In the genomic region with DNA sequence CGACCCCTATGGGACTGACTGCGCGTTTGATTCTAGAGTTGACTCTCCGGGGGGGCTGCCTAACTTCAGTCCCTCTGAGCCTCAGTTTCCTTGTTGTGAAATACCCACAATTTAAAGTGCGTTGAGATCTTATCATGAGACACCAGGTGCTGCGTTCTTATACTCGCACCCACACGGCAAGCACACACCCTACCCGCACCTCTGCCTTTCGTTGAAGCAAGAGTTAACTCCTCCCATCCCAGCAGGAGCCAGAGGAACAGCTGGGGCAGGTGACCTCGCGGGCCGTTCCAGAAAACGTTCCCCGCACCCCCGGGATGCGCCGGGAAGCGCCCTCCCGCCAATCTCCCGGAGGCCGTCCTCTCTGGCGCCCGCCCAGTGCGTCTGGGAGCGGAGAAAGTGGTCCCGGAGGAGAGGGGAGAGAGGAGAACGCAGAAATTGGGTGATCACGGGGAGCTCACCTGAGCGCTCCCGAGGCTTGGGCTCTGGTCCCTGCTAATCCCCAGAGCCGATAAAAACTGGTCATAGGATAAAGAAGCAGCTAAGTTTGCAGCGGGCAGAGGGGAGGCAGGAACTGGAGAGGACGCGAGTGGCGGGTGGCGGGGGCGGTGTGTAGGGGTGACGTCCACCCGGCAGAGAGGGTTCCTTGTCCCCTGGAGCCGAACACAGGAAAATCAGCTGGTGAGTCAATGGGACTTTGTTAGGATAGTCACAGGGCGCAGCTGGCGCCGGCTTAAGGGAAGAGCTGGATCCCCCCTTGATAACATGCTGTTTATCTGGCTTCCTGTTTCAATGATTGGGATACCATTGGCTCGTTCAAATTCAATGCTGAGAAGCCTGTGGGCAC, we compare ENCODE assay signal across 8 cellular contexts. TPM values are rescaled to one million over a fixed set of nuclear protein-coding genes. Genes with fewer than 3 reads are reported as not detected.
DNase-seq lines count a peak whose midpoint lies in the region; ATAC-seq and TF ChIP-seq lines count a peak whose summit lies in the region.

No MANE protein-coding gene starts in this region.

- H3K36me3 ChIP-seq in esophagus squamous epithelium = no peaks in the 10 kb centered on the region
- no peaks in the 10 kb centered on the region for H3K36me3 ChIP-seq in mucosa of descending colon (ENCODE audit: low read depth)
- H3K36me3 ChIP-seq in urinary bladder (ENCODE audit: insufficient read depth) = no peaks in the 10 kb centered on the region

- H3K27me3 ChIP-seq in esophagus squamous epithelium = peaks cover 0 to 56% (median 6%) of the 10 kb centered on the region in 4 donors

- intact Hi-C loops in CD14-positive monocyte (cut with micrococcal nuclease) (no loop called here), esophagus squamous epithelium (cut with DNase I) (no loop called here), mucosa of descending colon (cut with DNase I, micrococcal nuclease) (no loop called here)

- H3K4me1 ChIP-seq in esophagus squamous epithelium (peaks cover 35 to 93% (median 69%) of the 10 kb centered on the region in 3 donors), mucosa of descending colon (ENCODE audit: low read depth) (peaks cover 16% of the 10 kb centered on the region), urinary bladder (ENCODE audit: insufficient read depth) (no peaks in the 10 kb centered on the region)

- ATAC-seq in T-helper 17 cell (no peak), mucosa of descending colon (peak; percentile 35), HG02610 (IDR thresholded peaks at IDR 0.05; ENCODE audit: unreplicated experiment) (no peak), GM21737 (IDR thresholded peaks at IDR 0.05; ENCODE audit: unreplicated experiment) (no peak)

- H3K9me3 ChIP-seq in T-helper 17 cell (ENCODE audit: control insufficient read depth, low read length, poor library complexity, severe bottlenecking) (no peaks in the 10 kb centered on the region), esophagus squamous epithelium (no peaks in the 10 kb centered on the region), mucosa of descending colon (no peaks in the 10 kb centered on the region)

- peaks cover 0 to 15% (median 0%) of the 10 kb centered on the region in 7 donors for H3K9me3 Mint-ChIP-seq in CD14-positive monocyte

- no peak for DNase-seq in CD14-positive monocyte (ENCODE audit: low spot score)
- DNase-seq in Kasumi-1 (lab: John Stamatoyannopoulos, UW) = peak; percentile 56 to 62
- DNase-seq in T-helper 17 cell = no peak
- DNase-seq in esophagus squamous epithelium (lab: John Stamatoyannopoulos, UW) = no peak
- DNase-seq in mucosa of descending colon = peak in 1 of 3 donors; percentile 61

- no peak for TF ChIP-seq POLR2A in esophagus squamous epithelium (IDR thresholded peaks at IDR 0.05)

- H3K4me1 Mint-ChIP-seq in CD14-positive monocyte (peaks cover 89% of the 10 kb centered on the region), T-helper 17 cell (peaks cover 19% of the 10 kb centered on the region)

- H3K27ac ChIP-seq in esophagus squamous epithelium (peak overlapping the region; percentile 77 to 96 (median 85)), urinary bladder (ENCODE audit: low read depth) (peak overlapping the region; percentile 12)

- H3K4me3 Mint-ChIP-seq in CD14-positive monocyte (peak overlapping the region; percentile 77 to 91), T-helper 17 cell (peak overlapping the region; percentile 84)

- H3K27ac Mint-ChIP-seq in CD14-positive monocyte = peak overlapping the region in 4 of 7 donors; percentile 35 to 78 (median 72)
- H3K27ac Mint-ChIP-seq in T-helper 17 cell = no peak overlapping the region

- H3K36me3 Mint-ChIP-seq in CD14-positive monocyte = peaks cover 0 to 17% of the 10 kb centered on the region in 2 donors
- peaks cover 4% of the 10 kb centered on the region for H3K36me3 Mint-ChIP-seq in T-helper 17 cell (ENCODE audit: low read depth)

- WGBS in esophagus squamous epithelium, 2 donors = 4 to 7% methylated on average over 9 to 21 of the region's 45 CpGs
- WGBS in urinary bladder = 2% methylated on average over 45 of the region's 45 CpGs

- TF ChIP-seq CTCF in CD14-positive monocyte (IDR thresholded peaks at IDR 0.05) (no peak), esophagus squamous epithelium (IDR thresholded peaks at IDR 0.05) (no peak), mucosa of descending colon (IDR thresholded peaks at IDR 0.05) (no peak)

- H3K27me3 Mint-ChIP-seq in CD14-positive monocyte (ENCODE audit: low read depth in 3 of 3) (peaks cover 24 to 41% (median 32%) of the 10 kb centered on the region in 3 donors), T-helper 17 cell (peaks cover 85% of the 10 kb centered on the region)

- H3K4me3 ChIP-seq in esophagus squamous epithelium = peak overlapping the region; percentile 49 to 91 (median 61)
- no peak overlapping the region for H3K4me3 ChIP-seq in mucosa of descending colon
- peak overlapping the region; percentile 61 for H3K4me3 ChIP-seq in urinary bladder (ENCODE audit: low read depth, low read length)

RNA-seq across cellular contexts. Expression of gene NAV1, which starts 0.9 kb away (rescaled TPM):
- polyA plus RNA-seq in CD14-positive monocyte (under 1 TPM; 0.37 to 0.89 TPM), urinary bladder (19.0 TPM)
- total RNA-seq in T-helper 17 cell (1 to 10 TPM; 3.8 to 3.9 TPM), esophagus squamous epithelium (10 to 100 TPM; 18.1 to 25.5 (median 21.0) TPM), mucosa of descending colon (10 to 100 TPM; 13.7 to 64.3 (median 16.7) TPM), urinary bladder (27.5 TPM)

RNA-seq across cellular contexts. Expression of gene CSRP1, which starts 32.9 kb away (rescaled TPM):
- polyA plus RNA-seq in CD14-positive monocyte = 100 to 1,000 TPM in 1 of 2 donors, 10 to 100 TPM in 1; 98.8 to 111 TPM
- 10 to 100 TPM; 37.2 to 51.7 TPM for total RNA-seq in T-helper 17 cell
- 1,000 to 10,000 TPM in 1 of 4 donors, 100 to 1,000 TPM in 3; 243 to 1,044 (median 363) TPM for total RNA-seq in esophagus squamous epithelium
- total RNA-seq in mucosa of descending colon = 1,000 to 10,000 TPM in 1 of 3 donors, 100 to 1,000 TPM in 2; 150 to 1,587 (median 214) TPM
- 719 TPM for total RNA-seq in urinary bladder
- 4,390 TPM for polyA plus RNA-seq in urinary bladder

Comparison
In these comparisons a context has a peak if more than half of its experiments do, and no peak if none do; other contexts are left out.
1. DNase-seq: peak in Kasumi-1 (2 of 2); none in CD14-positive monocyte (single experiment), T-helper 17 cell (0 of 3) and esophagus squamous epithelium (single experiment).